ENCODE assay signal across 16 cellular contexts in the genomic region with DNA sequence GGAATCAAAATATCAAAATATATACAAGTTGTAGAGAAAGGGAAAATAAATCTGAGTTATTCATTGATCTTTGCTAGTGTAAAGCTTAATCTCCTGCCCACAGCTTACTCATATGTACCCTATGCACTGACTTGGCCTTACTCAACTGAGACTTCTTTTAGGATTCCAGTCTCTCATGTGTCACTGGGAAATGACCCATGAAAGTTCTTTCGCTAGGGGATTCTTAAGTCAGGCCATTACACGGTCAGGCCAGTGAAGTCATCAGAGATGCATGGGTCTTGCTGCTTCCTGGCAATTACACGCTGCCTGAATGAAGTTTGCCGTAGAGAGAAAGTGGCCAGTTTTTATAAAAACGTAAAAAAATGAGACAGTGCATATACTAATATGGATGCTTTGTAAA. TPM values are rescaled to one million over a fixed set of nuclear protein-coding genes. Genes with fewer than 3 reads are reported as not detected.
DNase-seq lines count a peak whose midpoint lies in the region; ATAC-seq, FAIRE-seq and TF ChIP-seq lines count a peak whose summit lies in the region.
"Had no signal": no experiment of that assay in that cellular context is flagged by ENCODE, and none has a peak within 500 bp of the region (broad histone marks: within the 10 kb centered on the region; RNA-seq: fewer than 3 reads in every experiment).

No MANE protein-coding gene starts in this region.

- DNase-seq in bronchial epithelial cell (ENCODE audit: low read depth) (peak; percentile 36), osteoblast (ENCODE audit: insufficient read length, low spot score, missing footprints) (peak; percentile 87), SW 1271 (lab: John Stamatoyannopoulos, UW) (no peak)
- DNase-seq in stimulated activated CD4-positive, alpha-beta T cell treated with anti-CD3 and anti-CD28 coated beads, Interleukin-4, amount 100 ng/mL, for 4 hours, result no peak
- no peak for DNase-seq in activated CD4-positive, CD25-positive, alpha-beta regulatory T cell (lab: John Stamatoyannopoulos, UW)
- no peak for DNase-seq in activated CD8-positive, alpha-beta T cell treated with anti-CD3 and anti-CD28 coated beads, Interleukin-2, amount 10 ng/mL, durations not matched to agents 7 days and 5 days
- DNase-seq: activated CD8-positive, alpha-beta memory T cell treated with anti-CD3 and anti-CD28 coated beads for 24 hours; foreskin keratinocyte; islet precursor cell; NCI-H187 treated with DMSO at 0.1 percent for 48 hours; NCI-H748 treated with DMSO at 0.1 percent for 48 hours had no signal

- peak; percentile 60 for ATAC-seq in GM18508 (IDR thresholded peaks at IDR 0.05; ENCODE audit: insufficient read depth, unreplicated experiment)
- ATAC-seq in HG02981 (IDR thresholded peaks at IDR 0.05; ENCODE audit: unreplicated experiment), result peak; percentile 60
- no peak for ATAC-seq in activated CD8-positive, alpha-beta T cell treated with anti-CD3 and anti-CD28 coated beads, Interleukin-2, amount 10 ng/mL, durations not matched to agents 7 days and 5 days
- ATAC-seq: foreskin keratinocyte had no signal

- CTCF ChIA-PET in activated CD8-positive, alpha-beta T cell treated with anti-CD3 and anti-CD28 coated beads, Interleukin-2, amount 10 ng/mL, durations not matched to agents 7 days and 5 days (lab: Charles Lee), result interaction anchor here (1.0 kb wide), 1 partner anchor 386 kb away, joined by 3 read pairs; no protein-coding TSS in a partner anchor

- H3K36me3 Mint-ChIP-seq in activated CD8-positive, alpha-beta T cell treated with anti-CD3 and anti-CD28 coated beads, Interleukin-2, amount 10 ng/mL, durations not matched to agents 7 days and 5 days (ENCODE audit: low read depth), result no peaks in the 10 kb centered on the region
- H3K36me3 Mint-ChIP-seq: activated naive CD4-positive, alpha-beta T cell treated with anti-CD3 and anti-CD28 coated beads, Interleukin-2, amount 50 U/mL, for 24 hours had no signal

- no peaks in the 10 kb centered on the region for H3K79me2 ChIP-seq in osteoblast (ENCODE audit: insufficient read depth, low read length)

- H3K4me1 ChIP-seq in osteoblast (ENCODE audit: insufficient read depth, low read length), result peaks cover 13% of the 10 kb centered on the region

- no peaks in the 10 kb centered on the region for H3K9me3 ChIP-seq in osteoblast (ENCODE audit: low read depth, low read length)

- no peak overlapping the region for H3K4me3 Mint-ChIP-seq in activated CD8-positive, alpha-beta T cell treated with anti-CD3 and anti-CD28 coated beads, Interleukin-2, amount 10 ng/mL, durations not matched to agents 7 days and 5 days
- H3K4me3 Mint-ChIP-seq: activated naive CD4-positive, alpha-beta T cell treated with anti-CD3 and anti-CD28 coated beads, Interleukin-2, amount 50 U/mL, for 24 hours; CD14-positive monocyte had no signal

- H3K4me2 ChIP-seq in osteoblast (ENCODE audit: insufficient read depth, low read length), result peak overlapping the region; percentile 42

- no peak for FAIRE-seq in bronchial epithelial cell (lab: Jason Lieb, UNC)

- no peaks in the 10 kb centered on the region for H4K20me1 ChIP-seq in osteoblast (ENCODE audit: insufficient read depth, low read length)

- H3K27ac Mint-ChIP-seq in activated CD8-positive, alpha-beta T cell treated with anti-CD3 and anti-CD28 coated beads, Interleukin-2, amount 10 ng/mL, durations not matched to agents 7 days and 5 days, result no peak overlapping the region
- H3K27ac Mint-ChIP-seq: activated naive CD4-positive, alpha-beta T cell treated with anti-CD3 and anti-CD28 coated beads, Interleukin-2, amount 50 U/mL, for 24 hours; CD14-positive monocyte had no signal

- H3K27me3 ChIP-seq in bronchial epithelial cell (ENCODE audit: control insufficient read depth, insufficient read depth, low read length) (no peaks in the 10 kb centered on the region), osteoblast (ENCODE audit: insufficient read depth, low read length) (no peaks in the 10 kb centered on the region)
- H3K27me3 ChIP-seq: foreskin keratinocyte had no signal

- no peak overlapping the region for H3K4me3 ChIP-seq in bronchial epithelial cell (ENCODE audit: low read depth, low read length)
- no peak overlapping the region for H3K4me3 ChIP-seq in osteoblast (ENCODE audit: insufficient read depth, low read length)
- H3K4me3 ChIP-seq: coronary artery had no signal

- H3K27ac ChIP-seq in osteoblast (ENCODE audit: low read depth, low read length), result peak overlapping the region; percentile 78
- H3K27ac ChIP-seq: coronary artery, foreskin keratinocyte had no signal

- TF ChIP-seq CTCF in bronchial epithelial cell (IDR thresholded peaks at IDR 0.05; ENCODE audit: insufficient read depth, low read length, severe bottlenecking), result no peak
- no peak for TF ChIP-seq CTCF in osteoblast (IDR thresholded peaks at IDR 0.05; ENCODE audit: extremely low read depth, low read depth, low read length)

- H2AFZ ChIP-seq in osteoblast (ENCODE audit: low read length), result no peak overlapping the region

- POLR2A ChIA-PET in activated CD8-positive, alpha-beta T cell treated with anti-CD3 and anti-CD28 coated beads, Interleukin-2, amount 10 ng/mL, durations not matched to agents 7 days and 5 days (lab: Charles Lee), result interaction anchor here (0.6 kb wide), 1 partner anchor 21 kb away, joined by 3 read pairs; no protein-coding TSS in a partner anchor

- no peaks in the 10 kb centered on the region for H3K9me3 Mint-ChIP-seq in activated CD8-positive, alpha-beta T cell treated with anti-CD3 and anti-CD28 coated beads, Interleukin-2, amount 10 ng/mL, durations not matched to agents 7 days and 5 days (ENCODE audit: insufficient read depth)
- H3K9me3 Mint-ChIP-seq: activated naive CD4-positive, alpha-beta T cell treated with anti-CD3 and anti-CD28 coated beads, Interleukin-2, amount 50 U/mL, for 24 hours had no signal

- H3K36me3 ChIP-seq in bronchial epithelial cell (ENCODE audit: control insufficient read depth, insufficient read depth, low read length) (no peaks in the 10 kb centered on the region), osteoblast (ENCODE audit: insufficient read depth, low read length) (no peaks in the 10 kb centered on the region)

- H3K27me3 Mint-ChIP-seq in activated CD8-positive, alpha-beta T cell treated with anti-CD3 and anti-CD28 coated beads, Interleukin-2, amount 10 ng/mL, durations not matched to agents 7 days and 5 days (ENCODE audit: low read depth), result no peaks in the 10 kb centered on the region
- H3K27me3 Mint-ChIP-seq: activated naive CD4-positive, alpha-beta T cell treated with anti-CD3 and anti-CD28 coated beads, Interleukin-2, amount 50 U/mL, for 24 hours had no signal

- H3K4me1 Mint-ChIP-seq in activated CD8-positive, alpha-beta T cell treated with anti-CD3 and anti-CD28 coated beads, Interleukin-2, amount 10 ng/mL, durations not matched to agents 7 days and 5 days (ENCODE audit: low read depth), result peaks cover 9% of the 10 kb centered on the region

RNA-seq across cellular contexts. Expression of a gene that starts 20.7 kb away (rescaled TPM):
- total RNA-seq in bronchial epithelial cell (14.2 and 19.5 TPM in 2 replicates), osteoblast (73.4 and 77.4 TPM in 2 replicates)
- total RNA-seq in activated CD8-positive, alpha-beta T cell treated with anti-CD3 and anti-CD28 coated beads, Interleukin-2, amount 10 ng/mL, durations not matched to agents 7 days and 5 days, result 10 to 100 TPM; 51.3 to 58.9 TPM

Comparison
In these comparisons a context has a peak if more than half of its experiments do, and no peak if none do; other contexts are left out.
1. DNase-seq: peak in bronchial epithelial cell (single experiment) and osteoblast (single experiment); none in stimulated activated CD4-positive, alpha-beta T cell treated with anti-CD3 and anti-CD28 coated beads, Interleukin-4, amount 100 ng/mL, for 4 hours (0 of 2), activated CD4-positive, CD25-positive, alpha-beta regulatory T cell (0 of 4), activated CD8-positive, alpha-beta T cell treated with anti-CD3 and anti-CD28 coated beads, Interleukin-2, amount 10 ng/mL, durations not matched to agents 7 days and 5 days (single experiment) and SW 1271 (0 of 2).